ENCODE assay signal across 8 cellular contexts in the genomic region with DNA sequence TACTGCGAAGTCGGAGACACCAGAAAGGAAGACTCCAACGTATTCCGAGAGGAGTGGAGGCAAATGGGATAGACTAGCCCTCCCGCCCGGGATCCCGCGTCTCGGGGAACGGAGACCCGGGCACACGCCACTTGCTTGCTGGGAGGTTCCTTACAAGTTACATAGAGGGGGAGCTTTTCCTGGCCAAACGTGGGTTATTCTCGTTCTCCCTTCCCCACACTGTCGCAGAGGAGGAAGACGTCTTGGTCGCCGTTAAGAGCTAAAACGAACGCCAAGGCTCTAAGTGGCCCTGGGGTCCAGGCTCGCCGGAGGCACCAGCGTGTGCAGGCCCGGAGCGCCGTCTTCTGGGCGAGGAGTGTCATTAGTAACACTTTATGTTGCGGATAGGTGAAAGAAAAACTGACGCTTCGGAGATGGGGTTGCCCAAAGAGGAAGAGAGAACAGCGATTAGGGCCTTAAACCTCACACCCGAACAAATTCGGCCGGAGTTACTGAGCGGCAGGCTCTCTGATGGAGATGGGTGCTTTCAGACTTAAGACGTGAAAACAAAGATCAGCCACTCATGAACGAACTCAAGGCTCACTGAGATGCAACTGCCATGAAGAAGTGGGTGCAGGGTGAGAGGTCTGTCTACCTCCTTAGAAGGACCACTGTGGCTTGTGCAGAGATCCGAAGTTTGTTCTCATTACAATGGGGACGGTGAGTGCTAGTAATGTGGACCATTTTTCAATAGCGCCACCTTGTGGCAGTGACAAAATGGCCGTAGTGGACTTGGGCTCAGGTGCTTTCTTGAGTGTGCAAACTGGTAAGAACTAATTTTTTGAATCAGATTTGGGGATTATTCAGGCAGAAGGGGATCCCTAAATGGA. TPM values are rescaled to one million over a fixed set of nuclear protein-coding genes. Genes with fewer than 3 reads are reported as not detected.
DNase-seq lines count a peak whose midpoint lies in the region; ATAC-seq and TF ChIP-seq lines count a peak whose summit lies in the region.

No MANE protein-coding gene starts in this region.

- no peaks in the 10 kb centered on the region for H3K9me3 ChIP-seq in BE2C
- H3K9me3 ChIP-seq in right lobe of liver: no peaks in the 10 kb centered on the region

- H3K27ac ChIP-seq in dorsolateral prefrontal cortex: peak overlapping the region in 1 of 59 donors; percentile 38
- H3K27ac ChIP-seq in right lobe of liver: no peak overlapping the region

- TF ChIP-seq CTCF in BE2C (IDR thresholded peaks at IDR 0.05; ENCODE audit: low read depth, low read length) (peak; percentile 94), dorsolateral prefrontal cortex (IDR thresholded peaks at IDR 0.05 in 54 of 56, conservative IDR thresholded peaks at IDR 0.05 in 2 of 56; ENCODE audit: low read depth in 1 of 56, partially characterized antibody in 56 of 56) (peak; percentile 65 to 96 (median 86)), right lobe of liver (IDR thresholded peaks at IDR 0.05) (peak; percentile 65 to 75 (median 68))

- peaks cover 6% of the 10 kb centered on the region for H3K36me3 Mint-ChIP-seq in activated CD4-positive, alpha-beta T cell treated with anti-CD3 and anti-CD28 coated beads, Interleukin-2, amount 10 ng/mL, durations not matched to agents 7 days and 5 days (ENCODE audit: low read depth)

- peak overlapping the region; percentile 89 for H3K27ac Mint-ChIP-seq in activated CD4-positive, alpha-beta T cell treated with anti-CD3 and anti-CD28 coated beads, Interleukin-2, amount 10 ng/mL, durations not matched to agents 7 days and 5 days

- H3K4me1 ChIP-seq in BE2C (no peaks in the 10 kb centered on the region), right lobe of liver (peaks cover 0 to 9% (median 0%) of the 10 kb centered on the region in 4 donors)

- WGBS in right lobe of liver (ENCODE audit: insufficient coverage, low coverage, low lambda C conversion rate, missing lambda C conversion rate): under 1% methylated on average over 36 of the region's 41 CpGs

- H3K9me3 Mint-ChIP-seq in activated CD4-positive, alpha-beta T cell treated with anti-CD3 and anti-CD28 coated beads, Interleukin-2, amount 10 ng/mL, durations not matched to agents 7 days and 5 days: peaks cover 3% of the 10 kb centered on the region

- peak; percentile 72 for ATAC-seq in GM19043 (IDR thresholded peaks at IDR 0.05; ENCODE audit: low read depth, unreplicated experiment)
- ATAC-seq in HG03378 (IDR thresholded peaks at IDR 0.05; ENCODE audit: unreplicated experiment): peak; percentile 62
- ATAC-seq in right lobe of liver: peak; percentile 93 to 98 (median 95)

- CTCF ChIA-PET in activated CD4-positive, alpha-beta T cell treated with anti-CD3 and anti-CD28 coated beads, Interleukin-2, amount 10 ng/mL, durations not matched to agents 7 days and 5 days (lab: Charles Lee): interaction anchor here (0.7 to 6.5 kb wide), 17 partner anchors 9 to 427 kb away, joined by 3 to 72 read pairs (median 4); no protein-coding TSS in a partner anchor

- POLR2A ChIA-PET in activated CD4-positive, alpha-beta T cell treated with anti-CD3 and anti-CD28 coated beads, Interleukin-2, amount 10 ng/mL, durations not matched to agents 7 days and 5 days (lab: Charles Lee): interaction anchor here (0.6 kb wide), 1 partner anchor 32 kb away, joined by 4 read pairs; no protein-coding TSS in a partner anchor

- peak; percentile 75 for DNase-seq in BE2C
- peak; percentile 80 to 86 for DNase-seq in NCI-H524 (lab: John Stamatoyannopoulos, UW)
- peak; percentile 89 for DNase-seq in activated CD4-positive, alpha-beta T cell treated with anti-CD3 and anti-CD28 coated beads, Interleukin-2, amount 10 ng/mL, durations not matched to agents 7 days and 5 days
- DNase-seq in dorsolateral prefrontal cortex: peak; percentile 50 to 86 (median 70)
- DNase-seq in right lobe of liver: peak; percentile 70 to 81 (median 78)
- DNase-seq in stimulated activated CD4-positive, alpha-beta T cell treated with anti-CD3 and anti-CD28 coated beads, Interleukin-4, amount 100 ng/mL, for 1 hour: peak; percentile 80

- peak overlapping the region; percentile 84 for H3K4me3 Mint-ChIP-seq in activated CD4-positive, alpha-beta T cell treated with anti-CD3 and anti-CD28 coated beads, Interleukin-2, amount 10 ng/mL, durations not matched to agents 7 days and 5 days

- H3K4me1 Mint-ChIP-seq in activated CD4-positive, alpha-beta T cell treated with anti-CD3 and anti-CD28 coated beads, Interleukin-2, amount 10 ng/mL, durations not matched to agents 7 days and 5 days: peaks cover 22% of the 10 kb centered on the region

- peaks cover 40% of the 10 kb centered on the region for H3K27me3 Mint-ChIP-seq in activated CD4-positive, alpha-beta T cell treated with anti-CD3 and anti-CD28 coated beads, Interleukin-2, amount 10 ng/mL, durations not matched to agents 7 days and 5 days

- H3K27me3 ChIP-seq in BE2C: peaks cover 22% of the 10 kb centered on the region
- H3K27me3 ChIP-seq in dorsolateral prefrontal cortex: peaks cover 0 to 76% (median 34%) of the 10 kb centered on the region in 45 donors
- H3K27me3 ChIP-seq in right lobe of liver: no peaks in the 10 kb centered on the region

- intact Hi-C loops in dorsolateral prefrontal cortex (cut with DNase I) (loop anchor here (1.0 to 5.0 kb wide), 4 partner anchors 34 to 330 kb away; no protein-coding TSS in a partner anchor), right lobe of liver (cut with DNase I) (loop anchor here (5.0 to 10.0 kb wide), 2 partner anchors 182 to 329 kb away; no protein-coding TSS in a partner anchor)

- H3K4me3 ChIP-seq in BE2C (ENCODE audit: low read depth, low read length) (peak overlapping the region; percentile 82), dorsolateral prefrontal cortex (peak overlapping the region; percentile 26 to 80 (median 59)), right lobe of liver (peak overlapping the region; percentile 37 to 59 (median 42))

- TF ChIP-seq POLR2A in right lobe of liver (IDR thresholded peaks at IDR 0.05): no peak

- no peaks in the 10 kb centered on the region for H3K36me3 ChIP-seq in BE2C
- H3K36me3 ChIP-seq in right lobe of liver: no peaks in the 10 kb centered on the region

RNA-seq across cellular contexts. Expression of a gene that starts 11.7 kb away (rescaled TPM):
- not detected for polyA plus RNA-seq in BE2C (2012; ENCODE audit: insufficient read depth, insufficient read length, low read depth)
- total RNA-seq in activated CD4-positive, alpha-beta T cell treated with anti-CD3 and anti-CD28 coated beads, Interleukin-2, amount 10 ng/mL, durations not matched to agents 7 days and 5 days: under 1 TPM; 0.55 to 0.65 TPM
- 1 to 10 TPM in 21 of 120 experiments, under 1 TPM in 96, not detected in 3; 0.16 to 1.7 (median 0.59) TPM for total RNA-seq in dorsolateral prefrontal cortex
- under 1 TPM; 0.18 to 0.62 (median 0.41) TPM for total RNA-seq in right lobe of liver

RNA-seq across cellular contexts. Expression of a gene that starts 28.2 kb away (rescaled TPM):
- polyA plus RNA-seq in BE2C (2012; ENCODE audit: insufficient read depth, insufficient read length, low read depth): not detected
- total RNA-seq in activated CD4-positive, alpha-beta T cell treated with anti-CD3 and anti-CD28 coated beads, Interleukin-2, amount 10 ng/mL, durations not matched to agents 7 days and 5 days: not detected
- total RNA-seq in dorsolateral prefrontal cortex: not detected
- not detected for total RNA-seq in right lobe of liver
